9 cellular contexts compared by ENCODE assay signal in the genomic region with DNA sequence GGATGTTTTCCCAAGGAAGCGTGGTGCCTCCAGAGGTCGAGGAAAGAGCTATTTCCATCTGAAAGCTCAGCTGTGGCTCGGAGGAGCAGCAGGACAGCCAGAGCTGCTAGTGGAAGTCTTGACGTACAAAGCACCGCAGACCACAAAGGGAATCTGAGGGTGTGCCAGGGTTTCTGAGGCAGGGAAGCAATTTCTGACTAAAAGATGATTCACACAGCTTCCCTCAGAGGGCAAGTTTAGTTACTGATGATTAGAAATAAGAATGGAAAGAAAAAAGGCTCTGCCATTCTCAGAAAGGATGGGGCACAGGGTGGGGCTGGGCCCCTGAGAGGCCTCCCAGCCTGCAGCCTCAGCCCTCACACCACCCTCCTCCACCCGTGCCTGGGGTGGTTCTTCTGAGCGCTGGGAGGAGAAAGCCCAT. TPM values are rescaled to one million over a fixed set of nuclear protein-coding genes. Genes with fewer than 3 reads are reported as not detected.
DNase-seq lines count a peak whose midpoint lies in the region; ATAC-seq and TF ChIP-seq lines count a peak whose summit lies in the region.
"Had no signal": no experiment of that assay in that cellular context is flagged by ENCODE, and none has a peak within 500 bp of the region (broad histone marks: within the 10 kb centered on the region; RNA-seq: fewer than 3 reads in every experiment).

No MANE protein-coding gene starts in this region.

- no peaks in the 10 kb centered on the region for H4K20me1 ChIP-seq in fibroblast of lung (ENCODE audit: control insufficient read depth, extremely low read depth, insufficient read depth, low read length)

- H2AFZ ChIP-seq in fibroblast of lung (ENCODE audit: low read length): no peak overlapping the region

- H3K36me3 Mint-ChIP-seq in HFFc6 (ENCODE audit: low read depth) (peaks cover 13% of the 10 kb centered on the region), natural killer cell (no peaks in the 10 kb centered on the region), CD14-positive monocyte (no peaks in the 10 kb centered on the region)

- H3K9me3 Mint-ChIP-seq in HFFc6 (peaks cover 11% of the 10 kb centered on the region), natural killer cell (no peaks in the 10 kb centered on the region), CD14-positive monocyte (peaks cover 2 to 14% (median 10%) of the 10 kb centered on the region in 7 donors)

- no peaks in the 10 kb centered on the region for H3K36me3 ChIP-seq in fibroblast of lung (ENCODE audit: control insufficient read depth, insufficient read depth, low read length)

- H3K4me3 Mint-ChIP-seq in HFFc6 (peak overlapping the region; percentile 53; the same call in 1 of the 2 replicates), natural killer cell (no peak overlapping the region), CD14-positive monocyte (no peak overlapping the region)
- H3K4me3 Mint-ChIP-seq: nephron had no signal

- no peak overlapping the region for H3K9ac ChIP-seq in fibroblast of lung (ENCODE audit: insufficient read depth, low read length)

- peak overlapping the region; percentile 83 for H3K27ac ChIP-seq in fibroblast of lung (ENCODE audit: insufficient read depth, low read length)

- no peak for TF ChIP-seq CTCF in HFFc6 (IDR thresholded peaks at IDR 0.05)
- no peak for TF ChIP-seq CTCF in fibroblast of lung (conservative IDR thresholded peaks at IDR 0.05 in 1 of 2, IDR thresholded peaks at IDR 0.05 in 1 of 2; ENCODE audit: low read depth in 1 of 2, low read length in 2 of 2)
- no peak for TF ChIP-seq CTCF in natural killer cell (IDR thresholded peaks at IDR 0.05)
- no peak for TF ChIP-seq CTCF in CD14-positive monocyte (IDR thresholded peaks at IDR 0.05)

- intact Hi-C loops in natural killer cell (cut with micrococcal nuclease) (no loop called here), CD14-positive monocyte (cut with micrococcal nuclease) (no loop called here)

- peaks cover 25% of the 10 kb centered on the region for H3K4me1 ChIP-seq in fibroblast of lung (ENCODE audit: control insufficient read depth, extremely low read depth, insufficient read depth, low read length)

- no peaks in the 10 kb centered on the region for H3K9me3 ChIP-seq in fibroblast of lung (ENCODE audit: control insufficient read depth, insufficient read depth, low read depth, low read length)

- ATAC-seq in natural killer cell: no peak

- H3K27ac Mint-ChIP-seq in HFFc6: peak overlapping the region; percentile 87
- no peak overlapping the region for H3K27ac Mint-ChIP-seq in natural killer cell
- H3K27ac Mint-ChIP-seq in CD14-positive monocyte: peak overlapping the region in 1 of 7 donors; percentile 8
- H3K27ac Mint-ChIP-seq: nephron had no signal

- no peaks in the 10 kb centered on the region for H3K79me2 ChIP-seq in fibroblast of lung (ENCODE audit: control insufficient read depth, insufficient read depth, low read length)

- peaks cover 53% of the 10 kb centered on the region for H3K4me1 Mint-ChIP-seq in HFFc6 (ENCODE audit: low read depth)
- H3K4me1 Mint-ChIP-seq in natural killer cell: no peaks in the 10 kb centered on the region
- peaks cover 7% of the 10 kb centered on the region for H3K4me1 Mint-ChIP-seq in CD14-positive monocyte

- H3K4me3 ChIP-seq in fibroblast of lung (replicated peaks in 1 of 4; ENCODE audit: control extremely low read depth in 1 of 4, insufficient read depth in 1 of 4, low read depth in 3 of 4, low read length in 4 of 4): no peak overlapping the region

- H3K27me3 ChIP-seq in fibroblast of lung (ENCODE audit: control insufficient read depth, insufficient read depth, low read length): no peaks in the 10 kb centered on the region

- H3K27me3 Mint-ChIP-seq in HFFc6 (ENCODE audit: insufficient read depth): no peaks in the 10 kb centered on the region; the same call in 1 of the 2 replicates
- peaks cover 19% of the 10 kb centered on the region in 2 donors for H3K27me3 Mint-ChIP-seq in natural killer cell (ENCODE audit: low read depth in 2 of 2)
- H3K27me3 Mint-ChIP-seq in CD14-positive monocyte (ENCODE audit: low read depth in 3 of 3): peaks cover 0 to 11% (median 0%) of the 10 kb centered on the region in 3 donors

- DNase-seq in HFFc6 (peak; percentile 98), T1000 (lab: John Stamatoyannopoulos, UW) (peak; percentile 84), fibroblast of lung (ENCODE audit: low read depth in 2 of 2) (peak; percentile 99 to 100), natural killer cell (no peak), NCI-H1930 (lab: John Stamatoyannopoulos, UW) (no peak), mucosa of gallbladder (ENCODE audit: low spot score) (no peak), CD14-positive monocyte (ENCODE audit: low spot score) (no peak)
- DNase-seq in stimulated activated CD4-positive, alpha-beta T cell treated with anti-CD3 and anti-CD28 coated beads, Interleukin-4, amount 100 ng/mL, for 24 hours: peak; percentile 59

- H3K4me2 ChIP-seq in fibroblast of lung (ENCODE audit: extremely low read depth, insufficient read depth, low read length): no peak overlapping the region

RNA-seq across cellular contexts. Expression of a gene that starts 45.8 kb away (rescaled TPM):
- 100 to 1,000 TPM; 240 to 278 (median 274) TPM for total RNA-seq in HFFc6 (2021; fragmentation: NEBNext Ultra II Directional; extraction: Animal tissue kit (Norgen Biotek cat#: 25700))
- total RNA-seq in fibroblast of lung: 189 and 243 TPM in 2 replicates
- 238 and 264 TPM in 2 replicates for polyA plus RNA-seq in fibroblast of lung
- polyA plus RNA-seq in fibroblast of lung (2012): 272 and 309 TPM in 2 replicates
- polyA minus RNA-seq in fibroblast of lung (ENCODE audit: low replicate concordance): 528 and 561 TPM in 2 replicates
- 100 to 1,000 TPM in 1 of 3 donors, 10 to 100 TPM in 2; 88.6 to 105 (median 99.3) TPM for total RNA-seq in natural killer cell
- 94.7 TPM for total RNA-seq in mucosa of gallbladder
- polyA plus RNA-seq in CD14-positive monocyte: 100 to 1,000 TPM; 186 to 188 TPM

Comparison
In these comparisons a context has a peak if more than half of its experiments do, and no peak if none do; other contexts are left out.
1. DNase-seq: peak in HFFc6 (single experiment), T1000 (single experiment), fibroblast of lung (2 of 2) and stimulated activated CD4-positive, alpha-beta T cell treated with anti-CD3 and anti-CD28 coated beads, Interleukin-4, amount 100 ng/mL, for 24 hours (single experiment); none in natural killer cell (single experiment), NCI-H1930 (0 of 2), mucosa of gallbladder (single experiment) and CD14-positive monocyte (single experiment).